ENCODE assay signal across 9 cellular contexts in genomic region chr3:16550676-16551341, GRCh38. TPM values are rescaled to one million over a fixed set of nuclear protein-coding genes. Genes with fewer than 3 reads are reported as not detected.
DNase-seq lines count a peak whose midpoint lies in the region; ATAC-seq and TF ChIP-seq lines count a peak whose summit lies in the region.
"Had no signal": no experiment of that assay in that cellular context is flagged by ENCODE, and none has a peak within 500 bp of the region (broad histone marks: within the 10 kb centered on the region; RNA-seq: fewer than 3 reads in every experiment).

No MANE protein-coding gene starts in this region.

- H3K4me3 ChIP-seq in BE2C (ENCODE audit: low read depth, low read length) = no peak overlapping the region
- peak overlapping the region in 49 of 59 donors; percentile 8 to 56 (median 33) for H3K4me3 ChIP-seq in dorsolateral prefrontal cortex

- peak; percentile 74 for TF ChIP-seq CTCF in BE2C (IDR thresholded peaks at IDR 0.05; ENCODE audit: low read depth, low read length)
- TF ChIP-seq CTCF in dorsolateral prefrontal cortex (IDR thresholded peaks at IDR 0.05 in 54 of 56, conservative IDR thresholded peaks at IDR 0.05 in 2 of 56; ENCODE audit: low read depth in 1 of 56, partially characterized antibody in 56 of 56) = peak; percentile 54 to 97 (median 91)

- DNase-seq in BE2C (peak; percentile 61), NCI-H69 (lab: John Stamatoyannopoulos, UW) (peak; percentile 84), dorsolateral prefrontal cortex (peak in 7 of 10 donors; percentile 31 to 77 (median 53)), lung microvascular endothelial cell (ENCODE audit: low read depth in 2 of 2) (peak; percentile 84 to 89)
- peak; percentile 63 for DNase-seq in activated CD4-positive, alpha-beta T cell treated with anti-CD3 and anti-CD28 coated beads, Interleukin-2, amount 50 U/mL, for 1 hour
- DNase-seq in stimulated activated CD8-positive, alpha-beta memory T cell treated with anti-CD3 and anti-CD28 coated beads, Interleukin-15, amount 100 ng/mL, for 24 hours (ENCODE audit: low read depth) = peak; percentile 27

- ATAC-seq in GM18909 (IDR thresholded peaks at IDR 0.05; ENCODE audit: poor library complexity, unreplicated experiment) = peak; percentile 90
- ATAC-seq in HG03442 (IDR thresholded peaks at IDR 0.05; ENCODE audit: unreplicated experiment) = peak; percentile 79

- intact Hi-C loops in dorsolateral prefrontal cortex (cut with DNase I) = loop anchor here (1.0 to 5.0 kb wide), 2 partner anchors 261 to 284 kb away; partner anchors contain the start of gene OXNAD1 (in 1 of the 2)

- no peak overlapping the region for H3K27ac ChIP-seq in dorsolateral prefrontal cortex

- no peaks in the 10 kb centered on the region for H3K9me3 ChIP-seq in BE2C

- H3K4me1 ChIP-seq in BE2C = no peaks in the 10 kb centered on the region

- H3K27me3 ChIP-seq in BE2C (no peaks in the 10 kb centered on the region), dorsolateral prefrontal cortex (no peaks in the 10 kb centered on the region)

- H3K36me3 ChIP-seq in BE2C = no peaks in the 10 kb centered on the region

RNA-seq across cellular contexts. Expression of gene RFTN1, which starts 37.3 kb away (rescaled TPM):
- polyA plus RNA-seq in BE2C (2012; ENCODE audit: insufficient read depth, insufficient read length, low read depth) = 1.3 TPM
- 10 to 100 TPM; 15.8 to 64.1 (median 39.9) TPM for total RNA-seq in dorsolateral prefrontal cortex
- total RNA-seq in lung microvascular endothelial cell = 21.4 and 22.9 TPM in 2 replicates

RNA-seq across cellular contexts. Expression of gene DAZL, which starts 54.4 kb away (rescaled TPM):
- polyA plus RNA-seq in BE2C (2012; ENCODE audit: insufficient read depth, insufficient read length, low read depth) = not detected
- under 1 TPM in 5 of 120 experiments, not detected in 115; 0.13 to 0.20 (median 0.13) TPM for total RNA-seq in dorsolateral prefrontal cortex
- not detected in 2 replicates for total RNA-seq in lung microvascular endothelial cell
- polyA plus RNA-seq: adipose tissue had no signal

Comparison
In these comparisons a context has a peak if more than half of its experiments do, and no peak if none do; other contexts are left out.
1. DNase-seq: peak in every context shown above with its lines; median percentile 86 in lung microvascular endothelial cell; 84 in NCI-H69; 63 in activated CD4-positive, alpha-beta T cell treated with anti-CD3 and anti-CD28 coated beads, Interleukin-2, amount 50 U/mL, for 1 hour; 61 in BE2C; 53 in dorsolateral prefrontal cortex; 27 in stimulated activated CD8-positive, alpha-beta memory T cell treated with anti-CD3 and anti-CD28 coated beads, Interleukin-15, amount 100 ng/mL, for 24 hours.